Comparison of ENCODE assay signal across 27 cellular contexts in genomic region chr1:973459-974292, GRCh38. TPM values are rescaled to one million over a fixed set of nuclear protein-coding genes. Genes with fewer than 3 reads are reported as not detected.
DNase-seq lines count a peak whose midpoint lies in the region; ATAC-seq and TF ChIP-seq lines count a peak whose summit lies in the region.
"Had no signal": no experiment of that assay in that cellular context is flagged by ENCODE, and none has a peak within 500 bp of the region (broad histone marks: within the 10 kb centered on the region; RNA-seq: fewer than 3 reads in every experiment).

No MANE protein-coding gene starts in this region.

- WGBS in heart right ventricle, 2 donors = 65 to 78% methylated on average over 27 to 28 of the region's 28 CpGs

- H3K36me3 ChIP-seq in HEK293 (ENCODE audit: control insufficient read depth in 2 of 2, insufficient read depth in 1 of 2, low read length in 2 of 2) = no peaks in the 10 kb centered on the region
- H3K36me3 ChIP-seq in heart right ventricle = peaks cover 0 to 1% (median 0%) of the 10 kb centered on the region in 9 donors
- H3K36me3 ChIP-seq in osteoblast (ENCODE audit: insufficient read depth, low read length) = no peaks in the 10 kb centered on the region

- no peak overlapping the region for H3K4me3 Mint-ChIP-seq in activated T-helper 17 cell treated with anti-CD3 and anti-CD28 coated beads, Interleukin-2, amount 50 U/mL, for 72 hours
- H3K4me3 Mint-ChIP-seq: CD8-positive, alpha-beta T cell; GM23338; H9; HFFc6 had no signal

- CTCF ChIA-PET in HEK293 (lab: Yijun Ruan, JAX) = interaction anchor here (1.0 kb wide), 1 partner anchor 69 kb away, joined by 4 read pairs; no protein-coding TSS in a partner anchor

- H3K9me3 Mint-ChIP-seq in activated T-helper 17 cell treated with anti-CD3 and anti-CD28 coated beads, Interleukin-2, amount 50 U/mL, for 72 hours = no peaks in the 10 kb centered on the region
- H3K9me3 Mint-ChIP-seq: CD8-positive, alpha-beta T cell had no signal

- H3K9me3 ChIP-seq in HEK293 (ENCODE audit: control insufficient read depth, insufficient read depth, low read depth, low read length) (no peaks in the 10 kb centered on the region), heart right ventricle (no peaks in the 10 kb centered on the region), osteoblast (ENCODE audit: low read depth, low read length) (no peaks in the 10 kb centered on the region)
- H3K9me3 ChIP-seq: Caco-2 had no signal

- POLR2A ChIA-PET in HEK293 (lab: Yijun Ruan, JAX) = interaction anchor here (0.7 kb wide), 1 partner anchor 40 kb away, joined by 3 read pairs; no protein-coding TSS in a partner anchor

- peaks cover 4% of the 10 kb centered on the region for H3K27me3 Mint-ChIP-seq in activated T-helper 17 cell treated with anti-CD3 and anti-CD28 coated beads, Interleukin-2, amount 50 U/mL, for 72 hours

- no peak overlapping the region for H3K27ac Mint-ChIP-seq in activated T-helper 17 cell treated with anti-CD3 and anti-CD28 coated beads, Interleukin-2, amount 50 U/mL, for 72 hours
- H3K27ac Mint-ChIP-seq: CD8-positive, alpha-beta T cell; GM23338; HFFc6 had no signal

- peaks cover 6% of the 10 kb centered on the region for H3K4me1 Mint-ChIP-seq in activated T-helper 17 cell treated with anti-CD3 and anti-CD28 coated beads, Interleukin-2, amount 50 U/mL, for 72 hours

- no peaks in the 10 kb centered on the region for H3K79me2 ChIP-seq in osteoblast (ENCODE audit: insufficient read depth, low read length)

- peaks cover 3% of the 10 kb centered on the region; the same call in 1 of the 2 replicates for H3K4me1 ChIP-seq in HEK293 (ENCODE audit: control insufficient read depth, insufficient read depth, low read length)
- H3K4me1 ChIP-seq in heart right ventricle = peaks cover 0 to 39% (median 7%) of the 10 kb centered on the region in 9 donors
- H3K4me1 ChIP-seq in osteoblast (ENCODE audit: insufficient read depth, low read length) = no peaks in the 10 kb centered on the region

- no peak overlapping the region for H3K27ac ChIP-seq in HEK293 (ENCODE audit: extremely low read depth, low read depth, low read length)
- peak overlapping the region in 5 of 10 donors; percentile 4 to 50 (median 39) for H3K27ac ChIP-seq in heart right ventricle
- H3K27ac ChIP-seq in osteoblast (ENCODE audit: low read depth, low read length) = no peak overlapping the region
- H3K27ac ChIP-seq: KMS-11, PC-9 had no signal

- peak in 1 of 2 donors; percentile 27 for DNase-seq in heart right ventricle
- DNase-seq in osteoblast (ENCODE audit: insufficient read length, low spot score, missing footprints) = peak; percentile 83
- DNase-seq: C1 segment of cervical spinal cord; Caco-2; CD8-positive, alpha-beta T cell; DMS79; EL; GDM1; H9; HFFc6; IMR-90; NCI-H1048; NCI-H1417; NCI-H1694; NCI-H2029 treated with DMSO at 0.1 percent for 48 hours; NCI-H2227 treated with DMSO at 0.1 percent for 48 hours; NCI-H526 treated with DMSO at 0.1 percent for 48 hours; PC-9; SHP77 had no signal

- intact Hi-C loops in heart right ventricle (cut with DNase I) = no loop called here

- no peak overlapping the region for H2AFZ ChIP-seq in osteoblast (ENCODE audit: low read length)
- H2AFZ ChIP-seq: GM23338, PC-9 had no signal

- H3K27me3 ChIP-seq in heart right ventricle (peaks cover 14 to 78% (median 61%) of the 10 kb centered on the region in 7 donors), osteoblast (ENCODE audit: insufficient read depth, low read length) (no peaks in the 10 kb centered on the region)

- H3K4me2 ChIP-seq in osteoblast (ENCODE audit: insufficient read depth, low read length) = no peak overlapping the region
- H3K4me2 ChIP-seq: GM23338, KMS-11, PC-9 had no signal

- no peak for TF ChIP-seq CTCF in HEK293 (tag by site-specific recombination; IDR thresholded peaks at IDR 0.05)
- no peak for TF ChIP-seq CTCF in heart right ventricle (IDR thresholded peaks at IDR 0.05)
- TF ChIP-seq CTCF in osteoblast (IDR thresholded peaks at IDR 0.05; ENCODE audit: extremely low read depth, low read depth, low read length) = no peak

- ATAC-seq in heart right ventricle (peak in 5 of 8 donors; percentile 2 to 9 (median 4)), GM18858 (IDR thresholded peaks at IDR 0.05; ENCODE audit: unreplicated experiment) (no peak)
- no peak for ATAC-seq in activated T-helper 17 cell treated with anti-CD3 and anti-CD28 coated beads, Interleukin-2, amount 50 U/mL, for 72 hours (replicated peaks)
- ATAC-seq: CD8-positive, alpha-beta T cell; GM12878; GM23338 had no signal

- no peak overlapping the region for H3K4me3 ChIP-seq in HEK293 (ENCODE audit: low read depth, low read length)
- H3K4me3 ChIP-seq in heart right ventricle = no peak overlapping the region
- H3K4me3 ChIP-seq in osteoblast (ENCODE audit: insufficient read depth, low read length) = no peak overlapping the region
- H3K4me3 ChIP-seq: GM12878, GM23338, PC-9 had no signal

- no peaks in the 10 kb centered on the region for H4K20me1 ChIP-seq in osteoblast (ENCODE audit: insufficient read depth, low read length)

- H3K36me3 Mint-ChIP-seq in activated T-helper 17 cell treated with anti-CD3 and anti-CD28 coated beads, Interleukin-2, amount 50 U/mL, for 72 hours (ENCODE audit: low read depth) = no peaks in the 10 kb centered on the region
- H3K36me3 Mint-ChIP-seq: CD8-positive, alpha-beta T cell had no signal

TF ChIP-seq in HEK293, 187 proteins besides CTCF, POLR2A, EP300 and RAD21:
- TF ChIP-seq ZNF48 (tag by site-specific recombination; IDR thresholded peaks at IDR 0.05) (no peak), EGR2 (tag by site-specific recombination; IDR thresholded peaks at IDR 0.05; ENCODE audit: low read depth) (peak; percentile 37; the same call in 1 of the 2 replicates)

RNA-seq across cellular contexts. Expression of gene PLEKHN1, which starts 7.4 kb away (rescaled TPM):
- total RNA-seq in heart right ventricle (under 1 TPM in 2 of 10 donors, not detected in 8; 0.13 to 0.30 TPM), osteoblast (0.36 and 0.88 TPM in 2 replicates)
- under 1 TPM; 0.28 to 0.37 TPM for polyA plus RNA-seq in heart right ventricle
- total RNA-seq in activated T-helper 17 cell treated with anti-CD3 and anti-CD28 coated beads, Interleukin-2, amount 50 U/mL, for 72 hours = 1 to 10 TPM; 2.8 to 6.3 TPM
- total RNA-seq: A673 had no signal

RNA-seq across cellular contexts. Expression of gene PERM1, which starts 8.2 kb away (rescaled TPM):
- total RNA-seq in heart right ventricle (100 to 1,000 TPM in 8 of 10 donors, 10 to 100 TPM in 2; 66.2 to 238 (median 122) TPM), osteoblast (not detected in 2 replicates)
- 100 to 1,000 TPM in 1 of 2 donors, 10 to 100 TPM in 1; 55.1 to 513 TPM for polyA plus RNA-seq in heart right ventricle
- total RNA-seq in activated T-helper 17 cell treated with anti-CD3 and anti-CD28 coated beads, Interleukin-2, amount 50 U/mL, for 72 hours = not detected
- total RNA-seq: A673, GM12878, GM23338, H9, IMR-90, NCI-H460 had no signal
- polyA plus RNA-seq: GM12878, IMR-90 had no signal

RNA-seq across cellular contexts. Expression of gene KLHL17, which starts 13.3 kb away (rescaled TPM):
- 1 to 10 TPM; 1.3 to 6.6 (median 3.2) TPM for total RNA-seq in heart right ventricle
- 10 to 100 TPM in 1 of 2 donors, 1 to 10 TPM in 1; 7.7 to 10.2 TPM for polyA plus RNA-seq in heart right ventricle
- total RNA-seq in osteoblast = 5.4 and 6.2 TPM in 2 replicates
- 10 to 100 TPM; 17.4 to 17.8 TPM for total RNA-seq in activated T-helper 17 cell treated with anti-CD3 and anti-CD28 coated beads, Interleukin-2, amount 50 U/mL, for 72 hours

RNA-seq across cellular contexts. Expression of gene NOC2L, which starts 14.6 kb away (rescaled TPM):
- 10 to 100 TPM; 38.3 to 52.5 (median 42.6) TPM for total RNA-seq in heart right ventricle
- 10 to 100 TPM; 62.5 to 64.8 TPM for polyA plus RNA-seq in heart right ventricle
- 47.7 and 47.8 TPM in 2 replicates for total RNA-seq in osteoblast
- total RNA-seq in activated T-helper 17 cell treated with anti-CD3 and anti-CD28 coated beads, Interleukin-2, amount 50 U/mL, for 72 hours = 100 to 1,000 TPM in 1 of 2 donors, 10 to 100 TPM in 1; 57.6 to 141 TPM

RNA-seq across cellular contexts. Expression of gene HES4, which starts 26.2 kb away (rescaled TPM):
- total RNA-seq in heart right ventricle = 10 to 100 TPM; 28.5 to 78.1 (median 41.6) TPM
- 10 to 100 TPM; 49.2 to 49.8 TPM for polyA plus RNA-seq in heart right ventricle
- 0.29 and 0.72 TPM in 2 replicates for total RNA-seq in osteoblast
- 1 to 10 TPM in 1 of 2 donors, not detected in 1; 2.5 TPM for total RNA-seq in activated T-helper 17 cell treated with anti-CD3 and anti-CD28 coated beads, Interleukin-2, amount 50 U/mL, for 72 hours

Comparison
In these comparisons a context has a peak if more than half of its experiments do, and no peak if none do; other contexts are left out.
1. ATAC-seq: peak in heart right ventricle (5 of 8); none in activated T-helper 17 cell treated with anti-CD3 and anti-CD28 coated beads, Interleukin-2, amount 50 U/mL, for 72 hours (single experiment) and GM18858 (single experiment).
2. RNA of gene PERM1, which starts 8.2 kb away (total RNA-seq): 66.2 to 238 TPM in heart right ventricle; not detected in osteoblast and not detected in activated T-helper 17 cell treated with anti-CD3 and anti-CD28 coated beads, Interleukin-2, amount 50 U/mL, for 72 hours; every median in the first group is over 10 times any median in the second.